ENCODE assay signal across 11 cellular contexts in genomic region chr5:156920861-156921431, GRCh38. TPM values are rescaled to one million over a fixed set of nuclear protein-coding genes. Genes with fewer than 3 reads are reported as not detected.
DNase-seq lines count a peak whose midpoint lies in the region; ATAC-seq and TF ChIP-seq lines count a peak whose summit lies in the region.
"Had no signal": no experiment of that assay in that cellular context is flagged by ENCODE, and none has a peak within 500 bp of the region (broad histone marks: within the 10 kb centered on the region; RNA-seq: fewer than 3 reads in every experiment).

No MANE protein-coding gene starts in this region.

- H3K9me3 ChIP-seq in hepatocyte (ENCODE audit: low read depth): no peaks in the 10 kb centered on the region

- peaks cover 47% of the 10 kb centered on the region for H3K4me1 Mint-ChIP-seq in T-helper 2 cell treated with Interferon-gamma antibody and Interleukin-4, amounts not matched to agents 5 μg/mL and 100 μg/mL, for 36 hours (ENCODE audit: low read depth)

- no peaks in the 10 kb centered on the region for H3K27me3 ChIP-seq in hepatocyte

- H3K4me1 ChIP-seq in hepatocyte (ENCODE audit: insufficient read depth): no peaks in the 10 kb centered on the region

- H3K9me3 Mint-ChIP-seq in T-helper 2 cell treated with Interferon-gamma antibody and Interleukin-4, amounts not matched to agents 5 μg/mL and 100 μg/mL, for 36 hours: no peaks in the 10 kb centered on the region

- 79% methylated on average over 3 of the region's 3 CpGs for WGBS in hepatocyte (ENCODE audit: low lambda C conversion rate, missing lambda C conversion rate)

- no peak for DNase-seq in T-helper 2 cell treated with Interferon-gamma antibody and Interleukin-4, amounts not matched to agents 5 μg/mL and 100 μg/mL, for 36 hours (ENCODE audit: low spot score)
- DNase-seq in T-helper 2 cell (no peak), hepatocyte (ENCODE audit: low spot score) (no peak), GM19238 (ENCODE audit: insufficient read length, low spot score) (no peak), NOMO-1 treated with dmso at 0.1 percent for 144 hours (lab: John Stamatoyannopoulos, UW; ENCODE audit: unreplicated experiment) (no peak), KG1 (lab: John Stamatoyannopoulos, UW) (no peak)
- DNase-seq: NCI-H2081 treated with DMSO at 0.1 percent for 48 hours had no signal

- H2AFZ ChIP-seq in hepatocyte: no peak overlapping the region

- no peaks in the 10 kb centered on the region for H3K36me3 ChIP-seq in hepatocyte (replicated peaks; ENCODE audit: insufficient read depth, low read depth)

- no peak overlapping the region for H3K4me3 ChIP-seq in hepatocyte

- no peaks in the 10 kb centered on the region for H3K9me2 ChIP-seq in hepatocyte (replicated peaks; ENCODE audit: insufficient read depth)

- peak overlapping the region; percentile 5 for H3K4me2 ChIP-seq in hepatocyte

- H3K36me3 Mint-ChIP-seq in T-helper 2 cell treated with Interferon-gamma antibody and Interleukin-4, amounts not matched to agents 5 μg/mL and 100 μg/mL, for 36 hours (ENCODE audit: low read depth): peaks cover 6% of the 10 kb centered on the region

- H3K27ac ChIP-seq in hepatocyte: peak overlapping the region; percentile 9

- H4K20me1 ChIP-seq in hepatocyte (ENCODE audit: insufficient read depth, poor library complexity, severe bottlenecking): no peaks in the 10 kb centered on the region

- H3K4me3 Mint-ChIP-seq in T-helper 2 cell treated with Interferon-gamma antibody and Interleukin-4, amounts not matched to agents 5 μg/mL and 100 μg/mL, for 36 hours: peak overlapping the region; percentile 46

- H3K79me2 ChIP-seq in hepatocyte: no peaks in the 10 kb centered on the region

- H3K27ac Mint-ChIP-seq in T-helper 2 cell treated with Interferon-gamma antibody and Interleukin-4, amounts not matched to agents 5 μg/mL and 100 μg/mL, for 36 hours: peak overlapping the region; percentile 68

- no peak for TF ChIP-seq CTCF in hepatocyte (IDR thresholded peaks at IDR 0.05; ENCODE audit: poor library complexity)

- ATAC-seq in GM21786 (IDR thresholded peaks at IDR 0.05; ENCODE audit: unreplicated experiment) (peak; percentile 55), HG03378 (IDR thresholded peaks at IDR 0.05; ENCODE audit: unreplicated experiment) (peak; percentile 54)

- no peaks in the 10 kb centered on the region for H3K27me3 Mint-ChIP-seq in T-helper 2 cell treated with Interferon-gamma antibody and Interleukin-4, amounts not matched to agents 5 μg/mL and 100 μg/mL, for 36 hours (ENCODE audit: low read depth)

RNA-seq across cellular contexts. Expression of gene TIMD4, which starts 42.1 kb away (rescaled TPM):
- total RNA-seq in hepatocyte: 0.28 and 1.1 TPM in 2 replicates
- polyA plus RNA-seq in hepatocyte: 0.26 and 0.42 TPM in 2 replicates
- total RNA-seq: HT-29, kidney epithelial cell had no signal
